In genomic region chr19:15283141-15283885, GRCh38 we compare ENCODE assay signal across 8 cellular contexts. TPM values are rescaled to one million over a fixed set of nuclear protein-coding genes. Genes with fewer than 3 reads are reported as not detected.
DNase-seq lines count a peak whose midpoint lies in the region; ATAC-seq and TF ChIP-seq lines count a peak whose summit lies in the region.

No MANE protein-coding gene starts in this region.

- no peaks in the 10 kb centered on the region for H3K9me3 ChIP-seq in AG04450 (ENCODE audit: control insufficient read depth, insufficient read depth, low read length)

- DNase-seq in AG04450 (ENCODE audit: low read depth, low spot score) (peak; percentile 33), LoVo (ENCODE audit: low spot score) (peak; percentile 22), naive B cell (no peak), DMS153 treated with DMSO at 0.1 percent for 48 hours (lab: John Stamatoyannopoulos, UW; ENCODE audit: unreplicated experiment) (no peak), SIG-M5 treated with dmso at 0.1 percent for 504 hours (lab: John Stamatoyannopoulos, UW; ENCODE audit: unreplicated experiment) (no peak)

- peak overlapping the region in 4 of 5 experiments; percentile 3 to 76 (median 38) for H3K4me3 Mint-ChIP-seq in brain
- H3K4me3 Mint-ChIP-seq in naive B cell = peak overlapping the region; percentile 19 to 83 (median 66)

- H3K27ac Mint-ChIP-seq in brain = peak overlapping the region; percentile 60 to 99 (median 87)
- H3K27ac Mint-ChIP-seq in naive B cell = peak overlapping the region; percentile 67 to 92 (median 89)

- ATAC-seq in naive B cell (ENCODE audit: low read depth in 2 of 2) (no peak), GM18867 (IDR thresholded peaks at IDR 0.05; ENCODE audit: unreplicated experiment) (no peak), HG02885 (IDR thresholded peaks at IDR 0.05; ENCODE audit: poor library complexity, unreplicated experiment) (no peak)

- H3K9me3 Mint-ChIP-seq in brain = no peaks in the 10 kb centered on the region
- H3K9me3 Mint-ChIP-seq in naive B cell = no peaks in the 10 kb centered on the region

- H3K27ac ChIP-seq in AG04450 (ENCODE audit: low read depth, low read length) = peak overlapping the region; percentile 71

- no peak overlapping the region for H3K4me3 ChIP-seq in AG04450 (ENCODE audit: low read depth, low read length)

- H3K36me3 Mint-ChIP-seq in brain (no peaks in the 10 kb centered on the region), naive B cell (no peaks in the 10 kb centered on the region)

- CTCF ChIA-PET in AG04450 (lab: Charles Lee) = interaction anchor here (1.7 kb wide), 1 partner anchor 15 kb away, joined by 3 read pairs; no protein-coding TSS in a partner anchor

- TF ChIP-seq CTCF in AG04450 (IDR thresholded peaks at IDR 0.05; ENCODE audit: low read depth, low read length) = no peak
- no peak for TF ChIP-seq CTCF in brain (conservative IDR thresholded peaks at IDR 0.05)

- H3K27me3 Mint-ChIP-seq in brain (no peaks in the 10 kb centered on the region), naive B cell (no peaks in the 10 kb centered on the region)

- H3K4me1 Mint-ChIP-seq in brain (peaks cover 99% of the 10 kb centered on the region), naive B cell (peaks cover 73 to 98% (median 86%) of the 10 kb centered on the region in 3 donors)

- POLR2A ChIA-PET in AG04450 (lab: Yijun Ruan, JAX) = interaction anchor here (0.7 to 1.5 kb wide), 4 partner anchors 10 to 145 kb away, joined by 3 to 4 read pairs (median 4); no protein-coding TSS in a partner anchor

- H3K27me3 ChIP-seq in AG04450 (ENCODE audit: control insufficient read depth, insufficient read depth, low read length) = no peaks in the 10 kb centered on the region

RNA-seq across cellular contexts. Expression of gene BRD4, which starts 49.0 kb away (rescaled TPM):
- polyA plus RNA-seq in AG04450 (2011; rRNA removed) (7.8 and 11.5 TPM in 2 replicates), brain (ENCODE audit: insufficient read depth, low read depth, low replicate concordance) (46.0 TPM), naive B cell (ENCODE audit: low read depth in 6 of 6) (10 to 100 TPM; 13.5 to 51.9 (median 18.4) TPM)
- polyA minus RNA-seq in AG04450 (2011; rRNA and poly(A)+ RNA removed) = 29.6 and 47.3 TPM in 2 replicates

RNA-seq across cellular contexts. Expression of gene EPHX3, which starts 51.1 kb away (rescaled TPM):
- polyA plus RNA-seq in AG04450 (2011; rRNA removed) = not detected in 2 replicates
- 0.13 and 0.55 TPM in 2 replicates for polyA minus RNA-seq in AG04450 (2011; rRNA and poly(A)+ RNA removed)
- not detected for polyA plus RNA-seq in brain (ENCODE audit: insufficient read depth, low read depth, low replicate concordance)
- polyA plus RNA-seq in naive B cell (ENCODE audit: low read depth in 6 of 6) = not detected

Comparison
In these comparisons a context has a peak if more than half of its experiments do, and no peak if none do; other contexts are left out.
1. DNase-seq: peak in AG04450 (single experiment) and LoVo (single experiment); none in naive B cell (single experiment), DMS153 treated with DMSO at 0.1 percent for 48 hours (single experiment) and SIG-M5 treated with dmso at 0.1 percent for 504 hours (single experiment).